ENCODE assay signal across 1 cellular context in the genomic region with DNA sequence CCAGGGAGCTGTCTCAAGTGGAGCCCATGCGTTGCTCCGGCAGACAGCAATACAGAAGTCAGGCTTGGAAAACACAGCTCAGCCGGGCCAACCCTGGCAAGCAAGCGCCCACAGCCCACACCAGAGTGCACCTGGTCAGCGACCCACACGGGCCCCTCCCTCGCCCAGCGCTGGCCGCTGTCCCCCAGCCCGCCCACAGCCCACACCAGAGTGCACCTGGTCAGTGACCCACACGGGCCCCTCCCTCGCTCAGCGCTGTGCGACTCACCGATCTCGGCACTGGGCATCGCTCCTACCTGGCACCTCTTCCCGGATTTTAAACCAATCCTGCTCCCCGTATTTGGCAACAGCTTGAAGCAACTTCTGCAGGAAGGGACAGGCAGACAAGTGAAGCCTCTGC.
TF ChIP-seq lines count a peak whose summit lies in the region.

No MANE protein-coding gene starts in this region.

TF ChIP-seq in HepG2, 621 proteins besides CTCF, POLR2A, EP300 and RAD21:
- TF ChIP-seq KLF6 (CRISPR knock-in tag; IDR thresholded peaks at IDR 0.05), result no peak
- no peak for TF ChIP-seq CENPT (CRISPR knock-in tag; IDR thresholded peaks at IDR 0.05; ENCODE audit: low read depth)
- no peak for TF ChIP-seq ZFP90 (CRISPR knock-in tag; IDR thresholded peaks at IDR 0.05; ENCODE audit: borderline replicate concordance)
- TF ChIP-seq POGZ (CRISPR knock-in tag; IDR thresholded peaks at IDR 0.05), result no peak
- TF ChIP-seq RFX3 (CRISPR knock-in tag; IDR thresholded peaks at IDR 0.05), result no peak
- TF ChIP-seq GATAD2A (CRISPR knock-in tag; IDR thresholded peaks at IDR 0.05), result no peak
- TF ChIP-seq ZNF839 (CRISPR knock-in tag; IDR thresholded peaks at IDR 0.05; ENCODE audit: borderline replicate concordance), result no peak
- TF ChIP-seq SMAD3 (CRISPR knock-in tag; IDR thresholded peaks at IDR 0.05), result no peak
- TF ChIP-seq NFKBIZ (CRISPR knock-in tag; IDR thresholded peaks at IDR 0.05), result no peak
- TF ChIP-seq, protein P1, sequence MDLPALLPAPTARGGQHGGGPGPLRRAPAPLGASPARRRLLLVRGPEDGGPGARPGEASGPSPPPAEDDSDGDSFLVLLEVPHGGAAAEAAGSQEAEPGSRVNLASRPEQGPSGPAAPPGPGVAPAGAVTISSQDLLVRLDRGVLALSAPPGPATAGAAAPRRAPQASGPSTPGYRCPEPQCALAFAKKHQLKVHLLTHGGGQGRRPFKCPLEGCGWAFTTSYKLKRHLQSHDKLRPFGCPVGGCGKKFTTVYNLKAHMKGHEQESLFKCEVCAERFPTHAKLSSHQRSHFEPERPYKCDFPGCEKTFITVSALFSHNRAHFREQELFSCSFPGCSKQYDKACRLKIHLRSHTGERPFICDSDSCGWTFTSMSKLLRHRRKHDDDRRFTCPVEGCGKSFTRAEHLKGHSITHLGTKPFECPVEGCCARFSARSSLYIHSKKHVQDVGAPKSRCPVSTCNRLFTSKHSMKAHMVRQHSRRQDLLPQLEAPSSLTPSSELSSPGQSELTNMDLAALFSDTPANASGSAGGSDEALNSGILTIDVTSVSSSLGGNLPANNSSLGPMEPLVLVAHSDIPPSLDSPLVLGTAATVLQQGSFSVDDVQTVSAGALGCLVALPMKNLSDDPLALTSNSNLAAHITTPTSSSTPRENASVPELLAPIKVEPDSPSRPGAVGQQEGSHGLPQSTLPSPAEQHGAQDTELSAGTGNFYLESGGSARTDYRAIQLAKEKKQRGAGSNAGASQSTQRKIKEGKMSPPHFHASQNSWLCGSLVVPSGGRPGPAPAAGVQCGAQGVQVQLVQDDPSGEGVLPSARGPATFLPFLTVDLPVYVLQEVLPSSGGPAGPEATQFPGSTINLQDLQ (CRISPR knock-in tag; IDR thresholded peaks at IDR 0.05), result no peak
- TF ChIP-seq, protein P2, sequence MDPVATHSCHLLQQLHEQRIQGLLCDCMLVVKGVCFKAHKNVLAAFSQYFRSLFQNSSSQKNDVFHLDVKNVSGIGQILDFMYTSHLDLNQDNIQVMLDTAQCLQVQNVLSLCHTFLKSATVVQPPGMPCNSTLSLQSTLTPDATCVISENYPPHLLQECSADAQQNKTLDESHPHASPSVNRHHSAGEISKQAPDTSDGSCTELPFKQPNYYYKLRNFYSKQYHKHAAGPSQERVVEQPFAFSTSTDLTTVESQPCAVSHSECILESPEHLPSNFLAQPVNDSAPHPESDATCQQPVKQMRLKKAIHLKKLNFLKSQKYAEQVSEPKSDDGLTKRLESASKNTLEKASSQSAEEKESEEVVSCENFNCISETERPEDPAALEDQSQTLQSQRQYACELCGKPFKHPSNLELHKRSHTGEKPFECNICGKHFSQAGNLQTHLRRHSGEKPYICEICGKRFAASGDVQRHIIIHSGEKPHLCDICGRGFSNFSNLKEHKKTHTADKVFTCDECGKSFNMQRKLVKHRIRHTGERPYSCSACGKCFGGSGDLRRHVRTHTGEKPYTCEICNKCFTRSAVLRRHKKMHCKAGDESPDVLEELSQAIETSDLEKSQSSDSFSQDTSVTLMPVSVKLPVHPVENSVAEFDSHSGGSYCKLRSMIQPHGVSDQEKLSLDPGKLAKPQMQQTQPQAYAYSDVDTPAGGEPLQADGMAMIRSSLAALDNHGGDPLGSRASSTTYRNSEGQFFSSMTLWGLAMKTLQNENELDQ (CRISPR knock-in tag; IDR thresholded peaks at IDR 0.05; ENCODE audit: borderline replicate concordance), result no peak
- TF ChIP-seq FOXM1 (CRISPR knock-in tag; IDR thresholded peaks at IDR 0.05), result no peak
- no peak for TF ChIP-seq ZNF569 (CRISPR knock-in tag; IDR thresholded peaks at IDR 0.05; ENCODE audit: borderline replicate concordance)
- TF ChIP-seq JDP2 (CRISPR knock-in tag; IDR thresholded peaks at IDR 0.05; ENCODE audit: borderline replicate concordance), result no peak
- TF ChIP-seq, protein P3, sequence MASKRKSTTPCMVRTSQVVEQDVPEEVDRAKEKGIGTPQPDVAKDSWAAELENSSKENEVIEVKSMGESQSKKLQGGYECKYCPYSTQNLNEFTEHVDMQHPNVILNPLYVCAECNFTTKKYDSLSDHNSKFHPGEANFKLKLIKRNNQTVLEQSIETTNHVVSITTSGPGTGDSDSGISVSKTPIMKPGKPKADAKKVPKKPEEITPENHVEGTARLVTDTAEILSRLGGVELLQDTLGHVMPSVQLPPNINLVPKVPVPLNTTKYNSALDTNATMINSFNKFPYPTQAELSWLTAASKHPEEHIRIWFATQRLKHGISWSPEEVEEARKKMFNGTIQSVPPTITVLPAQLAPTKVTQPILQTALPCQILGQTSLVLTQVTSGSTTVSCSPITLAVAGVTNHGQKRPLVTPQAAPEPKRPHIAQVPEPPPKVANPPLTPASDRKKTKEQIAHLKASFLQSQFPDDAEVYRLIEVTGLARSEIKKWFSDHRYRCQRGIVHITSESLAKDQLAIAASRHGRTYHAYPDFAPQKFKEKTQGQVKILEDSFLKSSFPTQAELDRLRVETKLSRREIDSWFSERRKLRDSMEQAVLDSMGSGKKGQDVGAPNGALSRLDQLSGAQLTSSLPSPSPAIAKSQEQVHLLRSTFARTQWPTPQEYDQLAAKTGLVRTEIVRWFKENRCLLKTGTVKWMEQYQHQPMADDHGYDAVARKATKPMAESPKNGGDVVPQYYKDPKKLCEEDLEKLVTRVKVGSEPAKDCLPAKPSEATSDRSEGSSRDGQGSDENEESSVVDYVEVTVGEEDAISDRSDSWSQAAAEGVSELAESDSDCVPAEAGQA (IDR thresholded peaks at IDR 0.05; ENCODE audit: low read depth), result no peak
- TF ChIP-seq, protein P3 (CRISPR knock-in tag; IDR thresholded peaks at IDR 0.05; ENCODE audit: borderline replicate concordance), result no peak
- TF ChIP-seq MAFG (CRISPR knock-in tag; IDR thresholded peaks at IDR 0.05), result no peak
- no peak for TF ChIP-seq ZNF75D (CRISPR knock-in tag; IDR thresholded peaks at IDR 0.05; ENCODE audit: borderline replicate concordance)
- no peak for TF ChIP-seq HOXA3 (CRISPR knock-in tag; IDR thresholded peaks at IDR 0.05)
- no peak for TF ChIP-seq ZNF724P (CRISPR knock-in tag; IDR thresholded peaks at IDR 0.05; ENCODE audit: borderline replicate concordance)
- no peak for TF ChIP-seq ZNF703 (CRISPR knock-in tag; IDR thresholded peaks at IDR 0.05; ENCODE audit: borderline replicate concordance)
